ENCODE assay signal across 18 cellular contexts in the genomic region with DNA sequence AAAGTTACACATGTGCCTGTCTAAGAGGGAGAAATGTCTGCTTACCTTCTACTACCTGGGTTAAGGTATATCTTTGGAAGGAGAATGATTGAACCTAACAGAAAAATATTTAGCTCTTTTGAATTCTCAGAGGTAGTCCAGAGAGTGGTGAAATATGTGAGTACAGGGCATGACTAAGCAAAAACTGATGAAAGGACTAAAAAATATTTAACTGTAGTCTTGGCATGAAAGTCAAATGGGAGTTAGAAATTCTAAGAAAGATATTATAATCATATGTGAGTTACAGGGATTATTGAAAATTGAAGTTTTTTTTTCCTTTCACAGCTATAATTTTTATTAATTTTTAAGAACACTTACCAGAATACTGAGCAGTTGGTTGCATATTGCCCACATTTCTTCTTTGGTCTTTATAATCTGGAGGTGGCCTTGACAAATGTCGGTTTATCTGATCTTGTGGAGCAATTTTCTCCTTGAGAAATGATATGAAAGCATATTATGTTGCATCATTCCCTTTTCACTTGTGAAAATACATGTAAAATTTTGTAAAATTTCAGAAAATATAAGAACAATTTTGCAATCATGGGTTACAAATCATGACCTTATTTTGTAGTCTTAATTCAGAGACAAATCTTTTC.
DNase-seq lines count a peak whose midpoint lies in the region; ATAC-seq and TF ChIP-seq lines count a peak whose summit lies in the region.
"Had no signal": no experiment of that assay in that cellular context is flagged by ENCODE, and none has a peak within 500 bp of the region (broad histone marks: within the 10 kb centered on the region; RNA-seq: fewer than 3 reads in every experiment).

No MANE protein-coding gene starts in this region.

- H3K9ac ChIP-seq in endodermal cell (ENCODE audit: extremely low read depth, low read length, poor library complexity, severe bottlenecking) = no peak overlapping the region

- intact Hi-C loops in activated CD4-positive, alpha-beta T cell treated with anti-CD3 and anti-CD28 coated beads for 36 hours (cut with DNase I, micrococcal nuclease) = no loop called here
- intact Hi-C loops in aorta (cut with DNase I) = no loop called here

- H3K4me1 ChIP-seq in osteoblast (ENCODE audit: insufficient read depth, low read length) (peaks cover 9% of the 10 kb centered on the region), endodermal cell (ENCODE audit: control insufficient read depth, insufficient read depth, low read length) (peaks cover 9% of the 10 kb centered on the region), aorta (ENCODE audit: control insufficient read depth in 1 of 2, insufficient read depth in 2 of 2, low read length in 2 of 2) (no peaks in the 10 kb centered on the region)
- H3K4me1 ChIP-seq: uterus had no signal

- DNase-seq in activated CD4-positive, alpha-beta T cell treated with anti-CD3 and anti-CD28 coated beads for 36 hours = no peak
- DNase-seq in activated CD4-positive, alpha-beta T cell treated with anti-CD3 and anti-CD28 coated beads, Interleukin-2, amount 10 ng/mL, durations not matched to agents 7 days and 5 days = no peak
- DNase-seq in NCI-H460 (ENCODE audit: extremely low read depth, low read depth) (peak; percentile 40), cardiac fibroblast (ENCODE audit: low read depth in 2 of 2) (peak; percentile 46 to 71), osteoblast (ENCODE audit: insufficient read length, low spot score, missing footprints) (no peak), endodermal cell (no peak), aorta (no peak)
- DNase-seq: activated CD4-positive, alpha-beta T cell treated with anti-CD3 and anti-CD28 coated beads for 4 hours; activated T-cell treated with anti-CD3 and anti-CD28 coated beads, Interleukin-2, amount 50 U/mL, for 4 hours; amniotic stem cell; CD8-positive, alpha-beta T cell; kidney glomerular epithelial cell; NCI-H2029 treated with DMSO at 0.1 percent for 48 hours; NCI-H510A treated with DMSO at 0.1 percent for 48 hours; SHP77 treated with DMSO at 0.1 percent for 48 hours; uterus had no signal

- POLR2A ChIA-PET in activated CD4-positive, alpha-beta T cell treated with anti-CD3 and anti-CD28 coated beads for 36 hours (lab: Charles Lee) = no interaction called here
- POLR2A ChIA-PET in activated CD4-positive, alpha-beta T cell treated with anti-CD3 and anti-CD28 coated beads, Interleukin-2, amount 10 ng/mL, durations not matched to agents 7 days and 5 days (lab: Charles Lee) = no interaction called here

- no peaks in the 10 kb centered on the region for H4K20me1 ChIP-seq in osteoblast (ENCODE audit: insufficient read depth, low read length)

- CTCF ChIA-PET in activated CD4-positive, alpha-beta T cell treated with anti-CD3 and anti-CD28 coated beads for 36 hours (lab: Charles Lee) = interaction anchor here (1.1 kb wide), 1 partner anchor 104 kb away, joined by 3 read pairs; no protein-coding TSS in a partner anchor
- CTCF ChIA-PET in activated CD4-positive, alpha-beta T cell treated with anti-CD3 and anti-CD28 coated beads, Interleukin-2, amount 10 ng/mL, durations not matched to agents 7 days and 5 days (lab: Charles Lee) = interaction anchor here (0.6 to 0.8 kb wide), 2 partner anchors 358 to 478 kb away, joined by 3 read pairs; a partner anchor contains a TSS

- H3K4me1 Mint-ChIP-seq in activated CD4-positive, alpha-beta T cell treated with anti-CD3 and anti-CD28 coated beads for 36 hours = peaks cover 2% of the 10 kb centered on the region
- H3K4me1 Mint-ChIP-seq in activated CD4-positive, alpha-beta T cell treated with anti-CD3 and anti-CD28 coated beads, Interleukin-2, amount 10 ng/mL, durations not matched to agents 7 days and 5 days = peaks cover 2% of the 10 kb centered on the region
- peaks cover 6% of the 10 kb centered on the region for H3K4me1 Mint-ChIP-seq in endodermal cell

- H3K27ac ChIP-seq in osteoblast (ENCODE audit: low read depth, low read length) (peak overlapping the region; percentile 40), endodermal cell (ENCODE audit: low read depth, low read length) (no peak overlapping the region), aorta (ENCODE audit: low read depth in 1 of 2, low read length in 2 of 2) (no peak overlapping the region)
- H3K27ac ChIP-seq: uterus had no signal

- H3K4me3 Mint-ChIP-seq in activated CD4-positive, alpha-beta T cell treated with anti-CD3 and anti-CD28 coated beads for 36 hours = no peak overlapping the region
- no peak overlapping the region for H3K4me3 Mint-ChIP-seq in activated CD4-positive, alpha-beta T cell treated with anti-CD3 and anti-CD28 coated beads, Interleukin-2, amount 10 ng/mL, durations not matched to agents 7 days and 5 days
- no peak overlapping the region for H3K4me3 Mint-ChIP-seq in endodermal cell
- H3K4me3 Mint-ChIP-seq: activated T-cell treated with anti-CD3 and anti-CD28 coated beads, Interleukin-2, amount 50 U/mL, for 4 hours; CD8-positive, alpha-beta T cell; dendritic cell treated with granulocyte-macrophage colony-stimulating factor and Interleukin-4, amounts not matched to agents 40 ng/mL and 50 ng/mL, for 4 days had no signal

- TF ChIP-seq CTCF in cardiac fibroblast (IDR thresholded peaks at IDR 0.05; ENCODE audit: low read depth, low read length) (no peak), osteoblast (IDR thresholded peaks at IDR 0.05; ENCODE audit: extremely low read depth, low read depth, low read length) (no peak), endodermal cell (conservative IDR thresholded peaks at IDR 0.05) (no peak)

- H2AFZ ChIP-seq in osteoblast (ENCODE audit: low read length) = no peak overlapping the region

- H3K36me3 ChIP-seq in osteoblast (ENCODE audit: insufficient read depth, low read length) (peaks cover 48% of the 10 kb centered on the region), endodermal cell (ENCODE audit: control insufficient read depth, insufficient read depth, low read length) (peaks cover 18% of the 10 kb centered on the region), aorta (ENCODE audit: control insufficient read depth in 1 of 2, insufficient read depth in 2 of 2, low read length in 1 of 2) (peaks cover 0 to 4% of the 10 kb centered on the region in 2 donors)
- H3K36me3 ChIP-seq: uterus had no signal

- WGBS in endodermal cell (ENCODE audit: insufficient coverage in 1 of 2, insufficient read length in 1 of 2), 2 experiments = 93 to 100% methylated on average over 1 of the region's 1 CpG
- WGBS in aorta, 2 donors = 96% methylated on average over 1 of the region's 1 CpG

- H3K79me2 ChIP-seq in osteoblast (ENCODE audit: insufficient read depth, low read length) = peaks cover 4% of the 10 kb centered on the region

- no peak overlapping the region for H3K4me2 ChIP-seq in osteoblast (ENCODE audit: insufficient read depth, low read length)

- no peaks in the 10 kb centered on the region for H3K9me3 Mint-ChIP-seq in activated CD4-positive, alpha-beta T cell treated with anti-CD3 and anti-CD28 coated beads for 36 hours (ENCODE audit: low read depth)
- H3K9me3 Mint-ChIP-seq in activated CD4-positive, alpha-beta T cell treated with anti-CD3 and anti-CD28 coated beads, Interleukin-2, amount 10 ng/mL, durations not matched to agents 7 days and 5 days = no peaks in the 10 kb centered on the region
- H3K9me3 Mint-ChIP-seq in endodermal cell = no peaks in the 10 kb centered on the region
- H3K9me3 Mint-ChIP-seq: activated T-cell treated with anti-CD3 and anti-CD28 coated beads, Interleukin-2, amount 50 U/mL, for 4 hours; CD8-positive, alpha-beta T cell; dendritic cell treated with granulocyte-macrophage colony-stimulating factor and Interleukin-4, amounts not matched to agents 40 ng/mL and 50 ng/mL, for 4 days had no signal

- no peak for ATAC-seq in activated CD4-positive, alpha-beta T cell treated with anti-CD3 and anti-CD28 coated beads for 36 hours
- ATAC-seq in GM21723 (IDR thresholded peaks at IDR 0.05; ENCODE audit: unreplicated experiment) (no peak), aorta (ENCODE audit: low FRiP score) (no peak)
- ATAC-seq: activated T-cell treated with anti-CD3 and anti-CD28 coated beads, Interleukin-2, amount 50 U/mL, for 4 hours; CD8-positive, alpha-beta T cell had no signal

- H3K4me3 ChIP-seq in cardiac fibroblast (replicated peaks in 1 of 2; ENCODE audit: low read depth in 2 of 2, low read length in 2 of 2) (no peak overlapping the region), osteoblast (ENCODE audit: insufficient read depth, low read length) (no peak overlapping the region), endodermal cell (ENCODE audit: low read length) (no peak overlapping the region), aorta (ENCODE audit: low read length in 2 of 2) (no peak overlapping the region)
- H3K4me3 ChIP-seq: uterus had no signal

- H3K27me3 ChIP-seq in osteoblast (ENCODE audit: insufficient read depth, low read length) (no peaks in the 10 kb centered on the region), endodermal cell (ENCODE audit: control insufficient read depth, insufficient read depth, low read length, poor library complexity, severe bottlenecking) (no peaks in the 10 kb centered on the region), aorta (ENCODE audit: control insufficient read depth in 1 of 2, insufficient read depth in 2 of 2, low read length in 1 of 2) (no peaks in the 10 kb centered on the region)
- H3K27me3 ChIP-seq: uterus had no signal

- H3K27me3 Mint-ChIP-seq in activated CD4-positive, alpha-beta T cell treated with anti-CD3 and anti-CD28 coated beads for 36 hours = no peaks in the 10 kb centered on the region
- H3K27me3 Mint-ChIP-seq in activated CD4-positive, alpha-beta T cell treated with anti-CD3 and anti-CD28 coated beads, Interleukin-2, amount 10 ng/mL, durations not matched to agents 7 days and 5 days = no peaks in the 10 kb centered on the region
- H3K27me3 Mint-ChIP-seq in endodermal cell (ENCODE audit: insufficient read depth) = no peaks in the 10 kb centered on the region
- H3K27me3 Mint-ChIP-seq: dendritic cell treated with granulocyte-macrophage colony-stimulating factor and Interleukin-4, amounts not matched to agents 40 ng/mL and 50 ng/mL, for 4 days had no signal

- H3K27ac Mint-ChIP-seq in activated CD4-positive, alpha-beta T cell treated with anti-CD3 and anti-CD28 coated beads for 36 hours = peak overlapping the region; percentile 60
- no peak overlapping the region for H3K27ac Mint-ChIP-seq in activated CD4-positive, alpha-beta T cell treated with anti-CD3 and anti-CD28 coated beads, Interleukin-2, amount 10 ng/mL, durations not matched to agents 7 days and 5 days
- no peak overlapping the region for H3K27ac Mint-ChIP-seq in endodermal cell
- H3K27ac Mint-ChIP-seq: CD8-positive, alpha-beta T cell; dendritic cell treated with granulocyte-macrophage colony-stimulating factor and Interleukin-4, amounts not matched to agents 40 ng/mL and 50 ng/mL, for 4 days had no signal

- H3K36me3 Mint-ChIP-seq in activated CD4-positive, alpha-beta T cell treated with anti-CD3 and anti-CD28 coated beads for 36 hours (ENCODE audit: low read depth) = peaks cover 47% of the 10 kb centered on the region
- peaks cover 52% of the 10 kb centered on the region for H3K36me3 Mint-ChIP-seq in activated CD4-positive, alpha-beta T cell treated with anti-CD3 and anti-CD28 coated beads, Interleukin-2, amount 10 ng/mL, durations not matched to agents 7 days and 5 days (ENCODE audit: low read depth)
- H3K36me3 Mint-ChIP-seq in endodermal cell (ENCODE audit: low read depth) = peaks cover 6% of the 10 kb centered on the region

- no peaks in the 10 kb centered on the region for H3K9me3 ChIP-seq in osteoblast (ENCODE audit: low read depth, low read length)
- no peaks in the 10 kb centered on the region for H3K9me3 ChIP-seq in endodermal cell (ENCODE audit: control insufficient read depth, low read length)
- H3K9me3 ChIP-seq in aorta (ENCODE audit: control insufficient read depth, low read length) = no peaks in the 10 kb centered on the region
- H3K9me3 ChIP-seq: uterus had no signal

Comparison
In these comparisons a context has a peak if more than half of its experiments do, and no peak if none do; other contexts are left out.
1. DNase-seq: peak in NCI-H460 (single experiment) and cardiac fibroblast (2 of 2); none in activated CD4-positive, alpha-beta T cell treated with anti-CD3 and anti-CD28 coated beads for 36 hours (single experiment), activated CD4-positive, alpha-beta T cell treated with anti-CD3 and anti-CD28 coated beads, Interleukin-2, amount 10 ng/mL, durations not matched to agents 7 days and 5 days (single experiment), osteoblast (single experiment), endodermal cell (single experiment) and aorta (0 of 2).